ENCODE assay signal across 8 cellular contexts in the genomic region with DNA sequence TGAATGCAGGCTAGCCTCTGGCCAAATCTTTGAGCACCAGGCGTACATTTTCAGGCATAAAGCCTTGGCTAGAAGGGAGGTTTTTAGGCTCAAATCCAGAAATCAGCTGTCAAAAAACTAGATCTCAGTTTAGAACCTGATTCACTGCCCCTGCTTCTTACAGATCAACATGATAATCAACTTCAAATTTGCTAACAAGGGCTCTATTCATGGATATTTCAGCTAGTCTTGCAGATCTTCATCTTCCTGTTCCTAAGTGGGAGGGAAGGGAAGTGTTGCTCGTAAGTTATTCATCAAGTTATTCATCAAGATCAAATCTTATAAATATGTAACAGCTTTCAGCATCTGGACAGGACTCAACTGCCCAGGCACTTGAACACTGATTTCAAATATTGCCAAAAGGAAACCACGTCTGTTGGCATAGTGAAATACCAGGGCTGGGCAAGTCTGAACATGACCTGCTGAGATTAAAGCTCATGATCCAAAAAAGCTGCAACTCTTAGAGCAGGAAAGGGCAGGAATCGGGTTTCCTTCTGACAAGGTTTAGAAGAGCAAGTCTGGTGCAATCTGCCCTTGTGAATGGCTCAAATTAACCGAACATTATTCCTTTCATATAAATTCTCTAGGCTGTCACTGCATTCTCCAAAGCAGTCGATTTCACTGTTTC.
DNase-seq lines count a peak whose midpoint lies in the region; ATAC-seq and TF ChIP-seq lines count a peak whose summit lies in the region.

No MANE protein-coding gene starts in this region.

- no peak for TF ChIP-seq CTCF in HCT116 (IDR thresholded peaks at IDR 0.05 in 2 of 3, conservative IDR thresholded peaks at IDR 0.05 in 1 of 3; ENCODE audit: borderline replicate concordance in 1 of 3, insufficient read depth in 1 of 3, low read depth in 2 of 3, low read length in 2 of 3)
- no peak for TF ChIP-seq CTCF in OCI-LY3 (IDR thresholded peaks at IDR 0.05; ENCODE audit: low read depth, low read length)
- TF ChIP-seq CTCF in osteocyte (IDR thresholded peaks at IDR 0.05): no peak

- DNase-seq in HCT116 (ENCODE audit: low read depth, low spot score): peak; percentile 51
- peak; percentile 94 for DNase-seq in fibroblast of gingiva (ENCODE audit: low read depth)
- no peak for DNase-seq in osteocyte (ENCODE audit: extremely low spot score, unreplicated experiment)
- no peak for DNase-seq in ecto neural progenitor cell (ENCODE audit: low spot score)

- peak overlapping the region; percentile 80 for H3K27ac Mint-ChIP-seq in osteocyte (ENCODE audit: unreplicated experiment)

- POLR2A ChIA-PET in HCT116 (lab: Charles Lee): no interaction called here

- peaks cover 51% of the 10 kb centered on the region for H3K4me1 Mint-ChIP-seq in osteocyte (ENCODE audit: unreplicated experiment)

- TSS peak; percentile 73 for BruUV-seq in HCT116 (replicated peaks; lab: Mats Ljungman, UMichigan)

- no peaks in the 10 kb centered on the region for H4K20me1 ChIP-seq in HCT116 (ENCODE audit: insufficient read depth)
- H4K20me1 ChIP-seq in OCI-LY3 (ENCODE audit: insufficient read depth, low read length): no peaks in the 10 kb centered on the region

- CTCF ChIA-PET in HCT116 (lab: Charles Lee): no interaction called here

- H3K27me3 Mint-ChIP-seq in osteocyte (ENCODE audit: unreplicated experiment): no peaks in the 10 kb centered on the region

- TF ChIP-seq POLR2A in HCT116 (IDR thresholded peaks at IDR 0.05; ENCODE audit: borderline replicate concordance, extremely low read depth, insufficient read depth, insufficient read length): no peak

- H3K9ac ChIP-seq in HCT116 (ENCODE audit: low read length) (0 out of 2 replicates have a peak overlapping the region, but pooled peaks have one; percentile 0), OCI-LY3 (ENCODE audit: low read length) (peak overlapping the region; percentile 2; the same call in 1 of the 2 replicates)

- no peaks in the 10 kb centered on the region for H3K27me3 ChIP-seq in HCT116 (ENCODE audit: insufficient read depth, low read length)
- H3K27me3 ChIP-seq in OCI-LY3 (ENCODE audit: low read depth, low read length): no peaks in the 10 kb centered on the region

- H3K4me3 Mint-ChIP-seq in osteocyte (ENCODE audit: unreplicated experiment): peak overlapping the region; percentile 44

- RAD21 ChIA-PET in HCT116 (lab: Charles Lee; ENCODE audit: low non-redundant PET in 1 of 2, low total read pairs in 2 of 2, uncharacterized antibody in 2 of 2, unreplicated experiment in 2 of 2): no interaction called here

- H3K4me1 ChIP-seq in HCT116 (ENCODE audit: control insufficient read depth in 1 of 2, insufficient read depth in 2 of 2, low read length in 2 of 2): peaks cover 29 to 53% of the 10 kb centered on the region in 2 experiments
- peaks cover 18% of the 10 kb centered on the region for H3K4me1 ChIP-seq in OCI-LY3 (ENCODE audit: low read length)

- H3K79me2 ChIP-seq in HCT116 (ENCODE audit: insufficient read depth, low read length) (no peaks in the 10 kb centered on the region), OCI-LY3 (ENCODE audit: low read length) (no peaks in the 10 kb centered on the region)

- no peaks in the 10 kb centered on the region for H3K9me2 ChIP-seq in HCT116 (ENCODE audit: insufficient read depth)

- peaks cover 5% of the 10 kb centered on the region for H3K36me3 Mint-ChIP-seq in osteocyte (ENCODE audit: unreplicated experiment)

- H2AFZ ChIP-seq in HCT116 (ENCODE audit: low read depth, low read length, poor library complexity, severe bottlenecking) (peak overlapping the region; percentile 5), OCI-LY3 (ENCODE audit: low read depth, low read length) (peak overlapping the region; percentile 74)

- no peaks in the 10 kb centered on the region for H3K9me3 Mint-ChIP-seq in osteocyte (ENCODE audit: unreplicated experiment)

- H3K36me3 ChIP-seq in HCT116 (ENCODE audit: control insufficient read depth in 1 of 2, insufficient read depth in 2 of 2, low read length in 2 of 2): no peaks in the 10 kb centered on the region
- H3K36me3 ChIP-seq in OCI-LY3 (replicated peaks; ENCODE audit: low read depth, low read length): no peaks in the 10 kb centered on the region

- no peaks in the 10 kb centered on the region for H3K9me3 ChIP-seq in HCT116 (ENCODE audit: control insufficient read depth in 1 of 2, insufficient read depth in 1 of 2, low read depth in 1 of 2, low read length in 2 of 2)
- no peaks in the 10 kb centered on the region for H3K9me3 ChIP-seq in OCI-LY3 (ENCODE audit: insufficient read depth, low read length)

- intact Hi-C loops in HCT116 (cut with micrococcal nuclease): loop anchor here (10.0 kb wide), 1 partner anchor 193 kb away; no protein-coding TSS in a partner anchor

- peak; percentile 73 for ATAC-seq in HCT116
- no peak for ATAC-seq in HG03378 (IDR thresholded peaks at IDR 0.05; ENCODE audit: unreplicated experiment)
- ATAC-seq in HG03342 (IDR thresholded peaks at IDR 0.05; ENCODE audit: unreplicated experiment): no peak
- no peak for ATAC-seq in HG03571 (IDR thresholded peaks at IDR 0.05; ENCODE audit: unreplicated experiment)

- H3K4me2 ChIP-seq in HCT116 (ENCODE audit: low read length) (peak overlapping the region; percentile 56), OCI-LY3 (ENCODE audit: low read length) (peak overlapping the region; percentile 58)

- no peak for TF ChIP-seq RAD21 in HCT116 (IDR thresholded peaks at IDR 0.05; ENCODE audit: low read depth)

- peak overlapping the region; percentile 76 for H3K27ac ChIP-seq in HCT116 (ENCODE audit: low read depth, low read length)
- H3K27ac ChIP-seq in OCI-LY3 (ENCODE audit: low read length): no peak overlapping the region

- H3K4me3 ChIP-seq in HCT116 (replicated peaks in 1 of 2; ENCODE audit: low read depth in 1 of 2, low read length in 2 of 2) (peak overlapping the region in 1 of 2 experiments; percentile 28; a peak in 2 of 4 replicates), OCI-LY3 (ENCODE audit: low read length) (peak overlapping the region; percentile 45)

TF ChIP-seq in HCT116, 20 proteins besides CTCF, POLR2A, EP300 and RAD21 (continues in another document):
- TF ChIP-seq, protein P1, sequence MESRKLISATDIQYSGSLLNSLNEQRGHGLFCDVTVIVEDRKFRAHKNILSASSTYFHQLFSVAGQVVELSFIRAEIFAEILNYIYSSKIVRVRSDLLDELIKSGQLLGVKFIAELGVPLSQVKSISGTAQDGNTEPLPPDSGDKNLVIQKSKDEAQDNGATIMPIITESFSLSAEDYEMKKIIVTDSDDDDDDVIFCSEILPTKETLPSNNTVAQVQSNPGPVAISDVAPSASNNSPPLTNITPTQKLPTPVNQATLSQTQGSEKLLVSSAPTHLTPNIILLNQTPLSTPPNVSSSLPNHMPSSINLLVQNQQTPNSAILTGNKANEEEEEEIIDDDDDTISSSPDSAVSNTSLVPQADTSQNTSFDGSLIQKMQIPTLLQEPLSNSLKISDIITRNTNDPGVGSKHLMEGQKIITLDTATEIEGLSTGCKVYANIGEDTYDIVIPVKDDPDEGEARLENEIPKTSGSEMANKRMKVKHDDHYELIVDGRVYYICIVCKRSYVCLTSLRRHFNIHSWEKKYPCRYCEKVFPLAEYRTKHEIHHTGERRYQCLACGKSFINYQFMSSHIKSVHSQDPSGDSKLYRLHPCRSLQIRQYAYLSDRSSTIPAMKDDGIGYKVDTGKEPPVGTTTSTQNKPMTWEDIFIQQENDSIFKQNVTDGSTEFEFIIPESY (IDR thresholded peaks at IDR 0.05; ENCODE audit: extremely low read depth, insufficient replicate concordance, low read length): no peak
- peak; percentile 23; the same call in 1 of the 2 replicates for TF ChIP-seq SIN3A (IDR thresholded peaks at IDR 0.05; ENCODE audit: low read depth)
- TF ChIP-seq CBX3 (IDR thresholded peaks at IDR 0.05; ENCODE audit: low read depth): 0 out of 2 replicates have a peak, but pooled peaks have one; percentile 13
- TF ChIP-seq FOSL1 (IDR thresholded peaks at IDR 0.05; ENCODE audit: low read depth): no peak
- TF ChIP-seq, protein P2, sequence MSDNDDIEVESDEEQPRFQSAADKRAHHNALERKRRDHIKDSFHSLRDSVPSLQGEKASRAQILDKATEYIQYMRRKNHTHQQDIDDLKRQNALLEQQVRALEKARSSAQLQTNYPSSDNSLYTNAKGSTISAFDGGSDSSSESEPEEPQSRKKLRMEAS (IDR thresholded peaks at IDR 0.05): no peak
- no peak for TF ChIP-seq EZH2phosphoT487 (IDR thresholded peaks at IDR 0.05; ENCODE audit: borderline replicate concordance)
- peak; percentile 32 for TF ChIP-seq TCF7L2 (IDR thresholded peaks at IDR 0.05; ENCODE audit: borderline replicate concordance, extremely low read depth, insufficient read depth, insufficient read length)
- no peak for TF ChIP-seq ELF1 (IDR thresholded peaks at IDR 0.05; ENCODE audit: borderline replicate concordance, low read depth)
- TF ChIP-seq, protein P3, sequence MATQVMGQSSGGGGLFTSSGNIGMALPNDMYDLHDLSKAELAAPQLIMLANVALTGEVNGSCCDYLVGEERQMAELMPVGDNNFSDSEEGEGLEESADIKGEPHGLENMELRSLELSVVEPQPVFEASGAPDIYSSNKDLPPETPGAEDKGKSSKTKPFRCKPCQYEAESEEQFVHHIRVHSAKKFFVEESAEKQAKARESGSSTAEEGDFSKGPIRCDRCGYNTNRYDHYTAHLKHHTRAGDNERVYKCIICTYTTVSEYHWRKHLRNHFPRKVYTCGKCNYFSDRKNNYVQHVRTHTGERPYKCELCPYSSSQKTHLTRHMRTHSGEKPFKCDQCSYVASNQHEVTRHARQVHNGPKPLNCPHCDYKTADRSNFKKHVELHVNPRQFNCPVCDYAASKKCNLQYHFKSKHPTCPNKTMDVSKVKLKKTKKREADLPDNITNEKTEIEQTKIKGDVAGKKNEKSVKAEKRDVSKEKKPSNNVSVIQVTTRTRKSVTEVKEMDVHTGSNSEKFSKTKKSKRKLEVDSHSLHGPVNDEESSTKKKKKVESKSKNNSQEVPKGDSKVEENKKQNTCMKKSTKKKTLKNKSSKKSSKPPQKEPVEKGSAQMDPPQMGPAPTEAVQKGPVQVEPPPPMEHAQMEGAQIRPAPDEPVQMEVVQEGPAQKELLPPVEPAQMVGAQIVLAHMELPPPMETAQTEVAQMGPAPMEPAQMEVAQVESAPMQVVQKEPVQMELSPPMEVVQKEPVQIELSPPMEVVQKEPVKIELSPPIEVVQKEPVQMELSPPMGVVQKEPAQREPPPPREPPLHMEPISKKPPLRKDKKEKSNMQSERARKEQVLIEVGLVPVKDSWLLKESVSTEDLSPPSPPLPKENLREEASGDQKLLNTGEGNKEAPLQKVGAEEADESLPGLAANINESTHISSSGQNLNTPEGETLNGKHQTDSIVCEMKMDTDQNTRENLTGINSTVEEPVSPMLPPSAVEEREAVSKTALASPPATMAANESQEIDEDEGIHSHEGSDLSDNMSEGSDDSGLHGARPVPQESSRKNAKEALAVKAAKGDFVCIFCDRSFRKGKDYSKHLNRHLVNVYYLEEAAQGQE (IDR thresholded peaks at IDR 0.05; ENCODE audit: low read depth): peak; percentile 21; the same call in 1 of the 2 replicates
- TF ChIP-seq ZFX (IDR thresholded peaks at IDR 0.05): no peak
- TF ChIP-seq SP1 (IDR thresholded peaks at IDR 0.05; ENCODE audit: low read depth): peak; percentile 45; the same call in 1 of the 2 replicates
- TF ChIP-seq POLR2AphosphoS5 (IDR thresholded peaks at IDR 0.05; ENCODE audit: low read depth, low read length): 0 out of 2 replicates have a peak, but pooled peaks have one; percentile 15

Comparison
In these comparisons a context has a peak if more than half of its experiments do, and no peak if none do; other contexts are left out.
1. DNase-seq: peak in HCT116 (single experiment) and fibroblast of gingiva (single experiment); none in osteocyte (single experiment) and ecto neural progenitor cell (single experiment).